ENCODE assay signal across 8 cellular contexts in the genomic region with DNA sequence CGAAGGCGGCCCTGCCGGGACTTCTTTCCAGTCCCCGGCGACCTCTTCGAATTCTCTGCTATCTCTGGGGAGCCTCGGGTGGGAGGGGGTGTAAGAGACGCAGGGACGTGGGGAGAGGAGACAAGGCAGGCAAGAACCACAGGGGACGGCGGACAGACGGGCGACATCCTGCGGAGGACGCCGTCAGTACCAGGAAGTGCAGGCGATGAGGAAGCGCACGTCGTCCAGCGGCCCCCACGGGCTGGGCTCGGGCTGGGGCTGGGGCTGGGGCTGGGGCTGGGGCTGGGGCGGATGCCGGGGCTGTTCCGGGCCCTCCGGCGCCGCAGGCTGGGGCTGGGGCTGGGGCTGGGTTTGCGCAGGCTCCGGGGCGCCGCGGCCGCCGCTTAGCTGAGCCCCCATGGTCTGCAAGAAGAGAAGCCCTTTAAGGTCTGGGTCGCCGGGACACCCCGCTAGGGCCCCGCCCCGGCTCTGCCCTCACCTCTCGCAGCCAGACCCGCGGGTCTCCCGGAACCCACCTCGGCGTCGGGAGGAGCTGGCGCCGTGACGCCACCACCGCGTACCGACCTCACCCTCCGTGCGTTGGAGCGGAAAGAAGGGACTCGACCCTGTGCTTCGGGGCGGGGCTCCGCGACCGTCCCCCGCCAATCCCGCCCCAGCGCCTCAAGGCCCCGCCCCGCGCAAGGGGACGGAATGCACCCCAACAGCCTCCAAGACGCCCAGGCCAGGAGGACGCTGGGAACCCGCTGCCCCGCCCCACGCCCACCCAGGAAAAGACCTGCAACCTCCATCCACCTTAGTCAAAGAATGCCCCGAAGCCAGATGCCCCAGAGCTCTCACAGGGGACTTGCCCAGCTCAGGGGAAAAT. TPM values are rescaled to one million over a fixed set of nuclear protein-coding genes. Genes with fewer than 3 reads are reported as not detected.
A peak's percentile ranks its signal among the peaks of the same experiment; 100 is the strongest.
DNase-seq lines count a peak whose midpoint lies in the region; TF ChIP-seq lines count a peak whose summit lies in the region.

Gene MMP24OS, minus strand, starts transcription at position 592 of the 865 bp plus-strand sequence. Its CDS starts 193 bp downstream, at position 399.

- TF ChIP-seq CTCF in LNCaP clone FGC (IDR thresholded peaks at IDR 0.05; ENCODE audit: control insufficient read depth, extremely low read depth, insufficient read depth) (peak; percentile 72), suprapubic skin (IDR thresholded peaks at IDR 0.05) (no peak)

- H2AFZ ChIP-seq in GM23248: peak within 1 kb of the TSS; percentile 39; the same call in 1 of the 2 replicates

- peak within 1 kb of the TSS; percentile 94 for H3K4me2 ChIP-seq in GM23248 (ENCODE audit: unreplicated experiment)

- H3K27ac ChIP-seq in GM23248 (peak within 1 kb of the TSS; percentile 88), suprapubic skin (peak within 1 kb of the TSS; percentile 98)

- TF ChIP-seq EP300 in suprapubic skin (IDR thresholded peaks at IDR 0.05): no peak

- H3K9me3 ChIP-seq in ES-I3 (ENCODE audit: control insufficient read depth, insufficient read depth, low read length) (no peaks in the 10 kb centered on the region), GM23248 (ENCODE audit: low read depth) (no peaks in the 10 kb centered on the region), suprapubic skin (no peaks in the 10 kb centered on the region)

- H3K79me2 ChIP-seq in GM23248 (ENCODE audit: insufficient read depth): peaks cover 53% of the 10 kb centered on the region

- no peaks in the 10 kb centered on the region for H3K9me2 ChIP-seq in GM23248 (ENCODE audit: insufficient read depth)

- H3K4me1 ChIP-seq in ES-I3 (ENCODE audit: insufficient read depth, low read length) (no peaks in the 10 kb centered on the region; the same call in 1 of the 2 replicates), GM23248 (ENCODE audit: insufficient read depth) (peaks cover 10% of the 10 kb centered on the region; the same call in 1 of the 2 replicates), suprapubic skin (peaks cover 57% of the 10 kb centered on the region)

- H4K20me1 ChIP-seq in GM23248 (ENCODE audit: insufficient read depth): no peaks in the 10 kb centered on the region

- H3K36me3 ChIP-seq in ES-I3 (ENCODE audit: insufficient read depth, low read length) (peaks cover 26% of the 10 kb centered on the region), GM23248 (ENCODE audit: low read depth) (peaks cover 9% of the 10 kb centered on the region; the same call in 1 of the 2 replicates), suprapubic skin (peaks cover 48% of the 10 kb centered on the region)

- peak; percentile 48 to 85 for TF ChIP-seq POLR2A in suprapubic skin (IDR thresholded peaks at IDR 0.05)

- DNase-seq in GM23248: peak; percentile 94
- peak; percentile 48 for DNase-seq in LNCaP clone FGC (ENCODE audit: low read depth)
- peak; percentile 96 for DNase-seq in SK-N-DZ (ENCODE audit: low spot score)
- peak; percentile 87 for DNase-seq in activated naive CD4-positive, alpha-beta T cell treated with anti-CD3 and anti-CD28 coated beads, Interleukin-2, amount 50 U/mL, for 16 hours
- no peak for DNase-seq in glomerular endothelial cell (ENCODE audit: extremely low read depth, low read depth, low spot score)
- peak; percentile 86 for DNase-seq in occipital lobe (lab: John Stamatoyannopoulos, UW)
- peak; percentile 94 to 95 for DNase-seq in suprapubic skin (ENCODE audit: low spot score in 2 of 2)

- no peaks in the 10 kb centered on the region for H3K27me3 ChIP-seq in GM23248 (replicated peaks; ENCODE audit: insufficient read depth)
- no peaks in the 10 kb centered on the region for H3K27me3 ChIP-seq in suprapubic skin

- H3K9ac ChIP-seq in ES-I3 (ENCODE audit: low read depth, low read length) (peak within 1 kb of the TSS; percentile 77), GM23248 (peak within 1 kb of the TSS; percentile 91)

- H3F3A ChIP-seq in GM23248 (ENCODE audit: insufficient read depth): peaks cover 43% of the 10 kb centered on the region

- in situ Hi-C loops in GM23248 (cut with MboI): no loop called here

- 0 to 3% methylated on average over 8 to 69 of the region's 76 CpGs for WGBS in GM23248 (ENCODE audit: low coverage in 1 of 2, low lambda C conversion rate in 2 of 2, missing lambda C conversion rate in 2 of 2), 2 experiments
- WGBS in suprapubic skin: 0% methylated on average over 21 of the region's 76 CpGs

- H3K4me3 ChIP-seq in GM23248 (peak within 1 kb of the TSS; percentile 85), LNCaP clone FGC (ENCODE audit: low read depth, low read length) (peak within 1 kb of the TSS; percentile 82), suprapubic skin (peak within 1 kb of the TSS; percentile 86)

RNA-seq across cellular contexts. Expression of gene MMP24OS, which starts in this region (rescaled TPM):
- total RNA-seq in GM23248 (2014; rRNA removed; shearing (Covaris generic)): 26.8 and 30.0 TPM in 2 replicates
- 81.7 and 85.3 TPM in 2 replicates for polyA plus RNA-seq in GM23248 (2016; fragmentation: Nextera tagmentation; extraction: Ambion mirVana)
- 9.7 and 12.5 TPM in 2 replicates for polyA plus RNA-seq in SK-N-DZ (2014; cell fraction: cytosol; rRNA removed)
- 16.3 and 18.4 TPM in 2 replicates for polyA plus RNA-seq in SK-N-DZ (2014; cell fraction: nucleus; rRNA removed)
- 24.0 and 31.4 TPM in 2 replicates for total RNA-seq in glomerular endothelial cell
- total RNA-seq in occipital lobe: 1.9 TPM
- 10 to 100 TPM; 25.2 to 46.8 (median 35.2) TPM for total RNA-seq in suprapubic skin
